In genomic region chr17:81966343-81967243, GRCh38 we compare ENCODE assay signal across 8 cellular contexts. TPM values are rescaled to one million over a fixed set of nuclear protein-coding genes. Genes with fewer than 3 reads are reported as not detected.
A peak's percentile ranks its signal among the peaks of the same experiment; 100 is the strongest.
DNase-seq lines count a peak whose midpoint lies in the region; ATAC-seq and TF ChIP-seq lines count a peak whose summit lies in the region.

No MANE protein-coding gene starts in this region.

- H3K4me1 ChIP-seq in thymus (ENCODE audit: control insufficient read depth, insufficient read depth, low read length) = peaks cover 23% of the 10 kb centered on the region

- H3K27me3 ChIP-seq in thymus (ENCODE audit: control insufficient read depth, insufficient read depth) = peaks cover 29% of the 10 kb centered on the region

- H3K27ac ChIP-seq in thymus (ENCODE audit: low read depth) = peak overlapping the region; percentile 18

- H3K36me3 ChIP-seq in thymus (ENCODE audit: control insufficient read depth, insufficient read depth) = no peaks in the 10 kb centered on the region

- H3K9me3 ChIP-seq in thymus (ENCODE audit: control insufficient read depth) = no peaks in the 10 kb centered on the region

- peak overlapping the region; percentile 49 for H3K4me3 ChIP-seq in thymus (ENCODE audit: low read length)

- DNase-seq in SIG-M5 treated with dmso at 0.1 percent for 504 hours (lab: John Stamatoyannopoulos, UW; ENCODE audit: unreplicated experiment) (peak; percentile 45), SIG-M5 (lab: John Stamatoyannopoulos, UW) (no peak), iPS-NIHi11 (ENCODE audit: low spot score) (peak; percentile 72), DMS79 (lab: John Stamatoyannopoulos, UW) (no peak)
- no peak for DNase-seq in activated naive CD4-positive, alpha-beta T cell treated with Interleukin-2 at 50 U/mL for 16 hours

- ATAC-seq in SK-N-SH treated with all-trans-retinoic acid at 6 μM for 48 hours = peak; percentile 9
- no peak for ATAC-seq in GM18870 (IDR thresholded peaks at IDR 0.05; ENCODE audit: unreplicated experiment)

- 28% methylated on average over 41 of the region's 41 CpGs for WGBS in thymus

TF ChIP-seq in SK-N-SH treated with all-trans-retinoic acid at 6 μM for 48 hours, 23 proteins besides CTCF, POLR2A, EP300 and RAD21:
- TF ChIP-seq ESRRG (CRISPR knock-in tag; IDR thresholded peaks at IDR 0.05) = no peak
- TF ChIP-seq TCF4 (CRISPR knock-in tag; IDR thresholded peaks at IDR 0.05; ENCODE audit: borderline replicate concordance) = peak; percentile 43; the same call in 1 of the 2 replicates
- no peak for TF ChIP-seq BACH2 (CRISPR knock-in tag; IDR thresholded peaks at IDR 0.05; ENCODE audit: borderline replicate concordance)
TF ChIP-seq in SK-N-SH treated with all-trans-retinoic acid at 6 μM for 48 hours: peak in this region for 1.

RNA-seq across cellular contexts. Expression of gene NOTUM, which starts 5.6 kb away (rescaled TPM):
- 0.25 TPM for polyA plus RNA-seq in thymus

RNA-seq across cellular contexts. Expression of gene ASPSCR1, which starts 10.8 kb away (rescaled TPM):
- 57.6 TPM for polyA plus RNA-seq in thymus

RNA-seq across cellular contexts. Expression of gene MYADML2, which starts 19.6 kb away (rescaled TPM):
- 0.07 TPM for polyA plus RNA-seq in thymus

RNA-seq across cellular contexts. Expression of gene PYCR1, which starts 29.5 kb away (rescaled TPM):
- polyA plus RNA-seq in thymus = 2.9 TPM

RNA-seq across cellular contexts. Expression of gene MAFG, which starts 39.1 kb away (rescaled TPM):
- 7.3 TPM for polyA plus RNA-seq in thymus

Comparison
In these comparisons a context has a peak if more than half of its experiments do, and no peak if none do; other contexts are left out.
1. DNase-seq: peak in SIG-M5 treated with dmso at 0.1 percent for 504 hours (single experiment) and iPS-NIHi11 (single experiment); none in SIG-M5 (single experiment), activated naive CD4-positive, alpha-beta T cell treated with Interleukin-2 at 50 U/mL for 16 hours (single experiment) and DMS79 (single experiment).